ENCODE assay signal across 8 cellular contexts in genomic region chr19:56141416-56141992, GRCh38. TPM values are rescaled to one million over a fixed set of nuclear protein-coding genes. Genes with fewer than 3 reads are reported as not detected.
A peak's percentile ranks its signal among the peaks of the same experiment; 100 is the strongest.
DNase-seq lines count a peak whose midpoint lies in the region; ATAC-seq, FAIRE-seq and TF ChIP-seq lines count a peak whose summit lies in the region.

No MANE protein-coding gene starts in this region.

- H3K9me3 Mint-ChIP-seq in chondrocyte (ENCODE audit: low read depth) = no peaks in the 10 kb centered on the region
- H3K9me3 Mint-ChIP-seq in naive thymus-derived CD4-positive, alpha-beta T cell = no peaks in the 10 kb centered on the region

- H3K9me3 ChIP-seq in SJCRH30 (replicated peaks) = no peaks in the 10 kb centered on the region
- no peaks in the 10 kb centered on the region for H3K9me3 ChIP-seq in naive thymus-derived CD4-positive, alpha-beta T cell (ENCODE audit: control insufficient read depth in 2 of 3, low read length in 3 of 3)

- H3K36me3 ChIP-seq in SJCRH30 = 0 out of 2 replicates have a peak, but pooled peaks cover 3% of the 10 kb centered on the region
- peaks cover 0 to 4% (median 0%) of the 10 kb centered on the region in 3 experiments for H3K36me3 ChIP-seq in naive thymus-derived CD4-positive, alpha-beta T cell (ENCODE audit: control insufficient read depth in 2 of 3, insufficient read depth in 3 of 3, low read length in 3 of 3)

- no peak for FAIRE-seq in GM19239 (lab: Jason Lieb, UNC)

- H3K27me3 ChIP-seq in SJCRH30 = no peaks in the 10 kb centered on the region
- no peaks in the 10 kb centered on the region for H3K27me3 ChIP-seq in naive thymus-derived CD4-positive, alpha-beta T cell (ENCODE audit: control insufficient read depth in 2 of 2, insufficient read depth in 2 of 2, low read length in 2 of 2)

- H3K4me3 Mint-ChIP-seq in chondrocyte (ENCODE audit: unreplicated experiment) = peak overlapping the region; percentile 83
- peak overlapping the region; percentile 88 to 97 (median 92) for H3K4me3 Mint-ChIP-seq in naive thymus-derived CD4-positive, alpha-beta T cell

- no peaks in the 10 kb centered on the region for H3K36me3 Mint-ChIP-seq in chondrocyte (ENCODE audit: low read depth)
- H3K36me3 Mint-ChIP-seq in naive thymus-derived CD4-positive, alpha-beta T cell = peaks cover 0 to 3% (median 0%) of the 10 kb centered on the region in 5 donors

- H3K27ac Mint-ChIP-seq in chondrocyte (ENCODE audit: unreplicated experiment) = peak overlapping the region; percentile 77
- peak overlapping the region; percentile 84 to 98 (median 91) for H3K27ac Mint-ChIP-seq in naive thymus-derived CD4-positive, alpha-beta T cell

- no peak for TF ChIP-seq CTCF in chondrocyte (IDR thresholded peaks at IDR 0.05)

- H3K27ac ChIP-seq in SJCRH30 = no peak overlapping the region
- H3K27ac ChIP-seq in naive thymus-derived CD4-positive, alpha-beta T cell (ENCODE audit: low read depth, low read length) = peak overlapping the region; percentile 85

- H3K4me3 ChIP-seq in SJCRH30 = peak overlapping the region; percentile 56
- H3K4me3 ChIP-seq in naive thymus-derived CD4-positive, alpha-beta T cell (ENCODE audit: low read length) = peak overlapping the region; percentile 60

- peaks cover 30% of the 10 kb centered on the region for H3K4me1 Mint-ChIP-seq in chondrocyte (ENCODE audit: low read depth)
- peaks cover 27 to 49% (median 43%) of the 10 kb centered on the region in 7 donors for H3K4me1 Mint-ChIP-seq in naive thymus-derived CD4-positive, alpha-beta T cell

- CTCF ChIA-PET in naive thymus-derived CD4-positive, alpha-beta T cell (lab: Charles Lee) = interaction anchor here (0.6 to 1.2 kb wide), 2 partner anchors 20 to 35 kb away, joined by 3 read pairs; no protein-coding TSS in a partner anchor

- intact Hi-C loops in naive thymus-derived CD4-positive, alpha-beta T cell (cut with micrococcal nuclease) = loop anchor here (1.0 to 10.0 kb wide), 16 partner anchors 20 to 1679 kb away; partner anchors contain the start of genes FIZ1 (in 2 of the 2), PPP6R1 (in 2 of the 2), EPN1 (in 1 of the 2) and LENG9 (in 1 of the 2)

- ATAC-seq in naive thymus-derived CD4-positive, alpha-beta T cell = no peak
- ATAC-seq in GM18858 (IDR thresholded peaks at IDR 0.05; ENCODE audit: unreplicated experiment) = no peak
- no peak for ATAC-seq in GM21825 (IDR thresholded peaks at IDR 0.05; ENCODE audit: unreplicated experiment)

- POLR2A ChIA-PET in naive thymus-derived CD4-positive, alpha-beta T cell (lab: Charles Lee) = interaction anchor here (0.5 to 4.0 kb wide), 5 partner anchors 13 to 175 kb away, joined by 3 to 40 read pairs (median 4); partner anchors contain the start of gene ZNF787

- DNase-seq in GM19239 (ENCODE audit: insufficient read length, low spot score) = peak; percentile 57
- DNase-seq in SJCRH30 = no peak
- no peak for DNase-seq in chondrocyte (ENCODE audit: low spot score)
- DNase-seq in naive thymus-derived CD4-positive, alpha-beta T cell = peak; percentile 29 to 72 (median 54)
- no peak for DNase-seq in Kasumi-1 (lab: John Stamatoyannopoulos, UW)
- no peak for DNase-seq in NCI-H345 treated with DMSO at 0.1 percent for 48 hours (lab: John Stamatoyannopoulos, UW; ENCODE audit: unreplicated experiment)

- no peaks in the 10 kb centered on the region for H3K4me1 ChIP-seq in SJCRH30
- H3K4me1 ChIP-seq in naive thymus-derived CD4-positive, alpha-beta T cell (ENCODE audit: control insufficient read depth in 2 of 2, insufficient read depth in 2 of 2, low read length in 2 of 2) = peaks cover 4 to 22% of the 10 kb centered on the region in 2 donors

- H3K27me3 Mint-ChIP-seq in chondrocyte (ENCODE audit: low read depth) = no peaks in the 10 kb centered on the region
- peaks cover 0 to 4% (median 0%) of the 10 kb centered on the region in 5 donors for H3K27me3 Mint-ChIP-seq in naive thymus-derived CD4-positive, alpha-beta T cell

RNA-seq across cellular contexts. Expression of gene ZNF444, which starts 0.4 kb away (rescaled TPM):
- total RNA-seq in SJCRH30 (2014; rRNA removed; shearing (Covaris generic)) = 18.7 and 19.8 TPM in 2 replicates
- total RNA-seq in chondrocyte = 30.4 to 33.1 TPM (median 31.5 TPM) in 3 replicates
- 10 to 100 TPM; 22.2 to 49.6 (median 35.7) TPM for total RNA-seq in naive thymus-derived CD4-positive, alpha-beta T cell
- 10 to 100 TPM; 15.9 to 35.3 TPM for polyA plus RNA-seq in naive thymus-derived CD4-positive, alpha-beta T cell

RNA-seq across cellular contexts. Expression of gene ZNF787, which starts 20.4 kb away (rescaled TPM):
- total RNA-seq in SJCRH30 (2014; rRNA removed; shearing (Covaris generic)) = 24.7 and 24.8 TPM in 2 replicates
- 22.4 to 26.6 TPM (median 26.5 TPM) in 3 replicates for total RNA-seq in chondrocyte
- 10 to 100 TPM; 19.7 to 41.2 (median 33.0) TPM for total RNA-seq in naive thymus-derived CD4-positive, alpha-beta T cell
- 1 to 10 TPM; 1.5 to 2.4 TPM for polyA plus RNA-seq in naive thymus-derived CD4-positive, alpha-beta T cell

RNA-seq across cellular contexts. Expression of gene GALP, which starts 34.3 kb away (rescaled TPM):
- total RNA-seq in SJCRH30 (2014; rRNA removed; shearing (Covaris generic)) = not detected in 2 replicates
- total RNA-seq in chondrocyte = not detected in 3 replicates
- not detected for total RNA-seq in naive thymus-derived CD4-positive, alpha-beta T cell
- not detected for polyA plus RNA-seq in naive thymus-derived CD4-positive, alpha-beta T cell

RNA-seq across cellular contexts. Expression of gene ZSCAN5B, which starts 56.1 kb away (rescaled TPM):
- total RNA-seq in SJCRH30 (2014; rRNA removed; shearing (Covaris generic)) = 0.10 TPM in 1 of 2 replicates, not detected in the other
- total RNA-seq in chondrocyte = not detected in 3 replicates
- not detected for total RNA-seq in naive thymus-derived CD4-positive, alpha-beta T cell
- not detected for polyA plus RNA-seq in naive thymus-derived CD4-positive, alpha-beta T cell

Comparison
In these comparisons a context has a peak if more than half of its experiments do, and no peak if none do; other contexts are left out.
1. DNase-seq: peak in GM19239 (single experiment) and naive thymus-derived CD4-positive, alpha-beta T cell (9 of 9); none in SJCRH30 (0 of 2), chondrocyte (single experiment), Kasumi-1 (0 of 2) and NCI-H345 treated with DMSO at 0.1 percent for 48 hours (single experiment).